ENCODE assay signal across 15 cellular contexts in the genomic region with DNA sequence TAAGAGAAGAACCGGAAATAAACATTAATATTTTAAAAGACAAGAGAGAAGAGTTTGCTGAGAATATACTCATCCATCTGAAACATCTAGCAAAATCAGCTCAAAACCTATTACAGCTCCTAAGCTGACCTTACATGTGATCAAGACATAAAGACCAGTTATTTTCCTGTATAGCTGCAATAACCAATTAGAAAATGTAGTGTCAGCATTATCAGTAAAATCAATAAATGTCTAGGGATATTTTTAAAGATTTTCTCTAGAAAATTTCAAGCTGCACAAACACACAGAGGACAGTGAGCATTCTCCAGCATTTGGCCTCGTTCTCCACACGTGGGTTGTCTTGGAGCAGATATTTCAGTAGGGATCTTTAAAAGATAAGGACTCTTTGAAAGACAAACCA.
"Had no signal": no experiment of that assay in that cellular context is flagged by ENCODE, and none has a peak within 500 bp of the region (broad histone marks: within the 10 kb centered on the region; RNA-seq: fewer than 3 reads in every experiment).

No MANE protein-coding gene starts in this region.

- H3K9me3 Mint-ChIP-seq: WTC11 had no signal

- H3K4me3 Mint-ChIP-seq: activated CD8-positive, alpha-beta T cell treated with anti-CD3 and anti-CD28 coated beads, Interleukin-2, amount 10 ng/mL, durations not matched to agents 7 days and 5 days; activated T-cell treated with anti-CD3 and anti-CD28 coated beads, Interleukin-2, amount 50 U/mL, for 24 hours; stimulated activated naive B cell treated with anti-CD40 and anti-IgM and Interleukin-4, amounts not matched to agents 10 μg/mL and 1 μg/mL and 100 μg/mL, for 72 hours; T-helper 2 cell treated with Interferon-gamma antibody and Interleukin-4, amounts not matched to agents 5 μg/mL and 100 μg/mL, for 36 hours; WTC11 had no signal

- ATAC-seq: activated CD8-positive, alpha-beta T cell treated with anti-CD3 and anti-CD28 coated beads, Interleukin-2, amount 10 ng/mL, durations not matched to agents 7 days and 5 days; pancreas; stimulated activated naive B cell treated with anti-CD40 and anti-IgM and Interleukin-4, amounts not matched to agents 10 μg/mL and 1 μg/mL and 100 μg/mL, for 72 hours; WTC11 had no signal

- DNase-seq: activated CD4-positive, alpha-beta T cell treated with anti-CD3 and anti-CD28 coated beads for 4 hours; activated CD8-positive, alpha-beta T cell treated with anti-CD3 and anti-CD28 coated beads, Interleukin-2, amount 10 ng/mL, durations not matched to agents 7 days and 5 days; activated effector memory CD4-positive, alpha-beta T cell treated with anti-CD3 and anti-CD28 coated beads, Interleukin-2, amount 50 U/mL, for 16 hours; activated naive CD4-positive, alpha-beta T cell treated with anti-CD3 and anti-CD28 coated beads, Interleukin-2, amount 50 U/mL, for 16 hours; activated T-cell treated with anti-CD3 and anti-CD28 coated beads, Interleukin-2, amount 50 U/mL, for 24 hours; cerebellar nuclear complex; cortex of kidney; heart right ventricle; left ventricle myocardium inferior; pancreas; stimulated activated CD4-positive, alpha-beta T cell treated with anti-CD3 and anti-CD28 coated beads, Interleukin-4, amount 100 ng/mL, for 24 hours; stimulated activated naive B cell treated with anti-CD40 and anti-IgM and Interleukin-4, amounts not matched to agents 10 μg/mL and 1 μg/mL and 100 μg/mL, for 72 hours; thyroid gland had no signal

- H3K27ac Mint-ChIP-seq: activated CD8-positive, alpha-beta T cell treated with anti-CD3 and anti-CD28 coated beads, Interleukin-2, amount 10 ng/mL, durations not matched to agents 7 days and 5 days; activated T-cell treated with anti-CD3 and anti-CD28 coated beads, Interleukin-2, amount 50 U/mL, for 24 hours; T-helper 2 cell treated with Interferon-gamma antibody and Interleukin-4, amounts not matched to agents 5 μg/mL and 100 μg/mL, for 36 hours had no signal

- H3K27me3 Mint-ChIP-seq: activated T-cell treated with anti-CD3 and anti-CD28 coated beads, Interleukin-2, amount 50 U/mL, for 24 hours; stimulated activated naive B cell treated with anti-CD40 and anti-IgM and Interleukin-4, amounts not matched to agents 10 μg/mL and 1 μg/mL and 100 μg/mL, for 72 hours had no signal
